ENCODE assay signal across 16 cellular contexts in genomic region chr3:32395451-32395970, GRCh38. TPM values are rescaled to one million over a fixed set of nuclear protein-coding genes. Genes with fewer than 3 reads are reported as not detected.
DNase-seq lines count a peak whose midpoint lies in the region; ATAC-seq and TF ChIP-seq lines count a peak whose summit lies in the region.
"Had no signal": no experiment of that assay in that cellular context is flagged by ENCODE, and none has a peak within 500 bp of the region (broad histone marks: within the 10 kb centered on the region; RNA-seq: fewer than 3 reads in every experiment).

No MANE protein-coding gene starts in this region.

- POLR2A ChIA-PET in OCI-LY7 (lab: Charles Lee): no interaction called here

- intact Hi-C loops in OCI-LY7 (cut with micrococcal nuclease; ENCODE audit: unreplicated experiment) (no loop called here), spleen (cut with DNase I; ENCODE audit: low total_unique reads) (no loop called here), Right ventricle myocardium superior (cut with DNase I) (no loop called here)
- intact Hi-C loops in dendritic cell treated with granulocyte-macrophage colony-stimulating factor and Interleukin-4, amounts not matched to agents 40 ng/mL and 50 ng/mL, for 4 days (cut with micrococcal nuclease): loop anchor here (10.0 kb wide), 1 partner anchor 179 kb away; the partner anchor contains the start of gene DYNC1LI1

- H2AFZ ChIP-seq in OCI-LY7 (ENCODE audit: low read length): no peak overlapping the region

- no peak for TF ChIP-seq POLR2A in spleen (IDR thresholded peaks at IDR 0.05)

- peak in 1 of 2 donors; percentile 7 for ATAC-seq in activated T-cell treated with anti-CD3 and anti-CD28 coated beads, Interleukin-2, amount 50 U/mL, for 72 hours (replicated peaks in 1 of 2)
- ATAC-seq in GM18868 (IDR thresholded peaks at IDR 0.05; ENCODE audit: unreplicated experiment) (no peak), Right ventricle myocardium superior (ENCODE audit: poor library complexity) (no peak), HG03280 (IDR thresholded peaks at IDR 0.05; ENCODE audit: unreplicated experiment) (no peak)
- ATAC-seq: left ventricle myocardium superior had no signal

- H3K36me3 Mint-ChIP-seq in activated T-cell treated with anti-CD3 and anti-CD28 coated beads, Interleukin-2, amount 50 U/mL, for 72 hours (ENCODE audit: insufficient read depth in 2 of 2): peaks cover 5 to 6% of the 10 kb centered on the region in 2 donors
- H3K36me3 Mint-ChIP-seq in dendritic cell treated with granulocyte-macrophage colony-stimulating factor and Interleukin-4, amounts not matched to agents 40 ng/mL and 50 ng/mL, for 4 days (ENCODE audit: low read depth): peaks cover 38% of the 10 kb centered on the region

- H3K9me3 ChIP-seq in OCI-LY7 (ENCODE audit: low read length) (no peaks in the 10 kb centered on the region), spleen (no peaks in the 10 kb centered on the region)

- CTCF ChIA-PET in OCI-LY7 (lab: Charles Lee; ENCODE audit: unreplicated experiment): no interaction called here

- 37 to 61% (median 57%) methylated on average over 2 of the region's 2 CpGs for WGBS in spleen, 5 donors

- TF ChIP-seq CTCF in OCI-LY7 (conservative IDR thresholded peaks at IDR 0.05; ENCODE audit: low read length) (no peak), spleen (IDR thresholded peaks at IDR 0.05 in 8 of 11, conservative IDR thresholded peaks at IDR 0.05 in 3 of 11) (no peak)

- H3K9me2 ChIP-seq in OCI-LY7 (ENCODE audit: insufficient read depth, low read length): no peaks in the 10 kb centered on the region

- H3K27ac Mint-ChIP-seq in activated T-cell treated with anti-CD3 and anti-CD28 coated beads, Interleukin-2, amount 50 U/mL, for 72 hours: peak overlapping the region; percentile 85
- H3K27ac Mint-ChIP-seq in dendritic cell treated with granulocyte-macrophage colony-stimulating factor and Interleukin-4, amounts not matched to agents 40 ng/mL and 50 ng/mL, for 4 days: peak overlapping the region; percentile 98

- no peaks in the 10 kb centered on the region for H4K20me1 ChIP-seq in OCI-LY7 (ENCODE audit: insufficient read depth, low read length)

- peaks cover 72% of the 10 kb centered on the region for H3K4me1 Mint-ChIP-seq in activated T-cell treated with anti-CD3 and anti-CD28 coated beads, Interleukin-2, amount 50 U/mL, for 72 hours (ENCODE audit: low read depth)
- H3K4me1 Mint-ChIP-seq in dendritic cell treated with granulocyte-macrophage colony-stimulating factor and Interleukin-4, amounts not matched to agents 40 ng/mL and 50 ng/mL, for 4 days (ENCODE audit: low read depth): peaks cover 82% of the 10 kb centered on the region

- peaks cover 11% of the 10 kb centered on the region; the same call in 1 of the 2 replicates for H3K79me2 ChIP-seq in OCI-LY7 (ENCODE audit: insufficient read depth, low read depth, low read length)

- no peak overlapping the region for H3K4me3 ChIP-seq in OCI-LY7 (ENCODE audit: low read depth, low read length, poor library complexity, severe bottlenecking)
- no peak overlapping the region for H3K4me3 ChIP-seq in spleen

- H3K27ac ChIP-seq in OCI-LY7 (ENCODE audit: low read depth, low read length, poor library complexity, severe bottlenecking): no peak overlapping the region
- peak overlapping the region in 5 of 8 donors; percentile 26 to 97 (median 96) for H3K27ac ChIP-seq in spleen
- H3K27ac ChIP-seq: brain microvascular endothelial cell, HL-60 had no signal

- no peaks in the 10 kb centered on the region for H3K27me3 Mint-ChIP-seq in activated T-cell treated with anti-CD3 and anti-CD28 coated beads, Interleukin-2, amount 50 U/mL, for 72 hours (ENCODE audit: low read depth)
- no peaks in the 10 kb centered on the region for H3K27me3 Mint-ChIP-seq in dendritic cell treated with granulocyte-macrophage colony-stimulating factor and Interleukin-4, amounts not matched to agents 40 ng/mL and 50 ng/mL, for 4 days

- no peak overlapping the region for H3K4me2 ChIP-seq in OCI-LY7 (ENCODE audit: low read length)

- H3K9me3 Mint-ChIP-seq in activated T-cell treated with anti-CD3 and anti-CD28 coated beads, Interleukin-2, amount 50 U/mL, for 72 hours: no peaks in the 10 kb centered on the region
- no peaks in the 10 kb centered on the region for H3K9me3 Mint-ChIP-seq in dendritic cell treated with granulocyte-macrophage colony-stimulating factor and Interleukin-4, amounts not matched to agents 40 ng/mL and 50 ng/mL, for 4 days

- H3K36me3 ChIP-seq in OCI-LY7 (ENCODE audit: insufficient read depth, low read length): no peaks in the 10 kb centered on the region; the same call in 1 of the 2 replicates
- H3K36me3 ChIP-seq in spleen: no peaks in the 10 kb centered on the region
- H3K36me3 ChIP-seq: brain microvascular endothelial cell had no signal

- H3K4me1 ChIP-seq in OCI-LY7 (ENCODE audit: insufficient read depth, low read length, poor library complexity, severe bottlenecking) (peaks cover 47% of the 10 kb centered on the region), spleen (peaks cover 20 to 94% (median 76%) of the 10 kb centered on the region in 6 donors)

- peak overlapping the region in 1 of 2 donors; percentile 99 for H3K4me3 Mint-ChIP-seq in activated T-cell treated with anti-CD3 and anti-CD28 coated beads, Interleukin-2, amount 50 U/mL, for 72 hours
- H3K4me3 Mint-ChIP-seq in dendritic cell treated with granulocyte-macrophage colony-stimulating factor and Interleukin-4, amounts not matched to agents 40 ng/mL and 50 ng/mL, for 4 days: no peak overlapping the region

- no peak for DNase-seq in activated T-cell treated with anti-CD3 and anti-CD28 coated beads, Interleukin-2, amount 50 U/mL, for 72 hours
- no peak for DNase-seq in activated T-cell treated with anti-CD3 and anti-CD28 coated beads, Interleukin-2, amount 50 U/mL, for 48 hours
- DNase-seq in OCI-LY7 (ENCODE audit: low spot score) (no peak), spleen (no peak), Right ventricle myocardium superior (no peak)
- DNase-seq: brain microvascular endothelial cell; KG1; left ventricle myocardium superior; NCI-H1105; stimulated activated CD4-positive, alpha-beta T cell treated with anti-CD3 and anti-CD28 coated beads, Interleukin-12 subunit alpha, Interleukin-12 subunit beta, amount 100 ng/mL, for 4 hours; substantia nigra; SW 1271 had no signal

- no peaks in the 10 kb centered on the region for H3K27me3 ChIP-seq in spleen (replicated peaks in 1 of 7)
- H3K27me3 ChIP-seq: brain microvascular endothelial cell had no signal

- BruUV-seq in OCI-LY7 (replicated peaks; lab: Mats Ljungman, UMichigan): TSS peak; percentile 61

RNA-seq across cellular contexts. Expression of gene CMTM7, which starts 3.9 kb away (rescaled TPM):
- 10 to 100 TPM; 61.0 to 72.3 TPM for total RNA-seq in activated T-cell treated with anti-CD3 and anti-CD28 coated beads, Interleukin-2, amount 50 U/mL, for 72 hours
- total RNA-seq in OCI-LY7 (2014; rRNA removed; shearing (Covaris generic)): 13.2 and 16.0 TPM in 2 replicates
- total RNA-seq in OCI-LY7 (2022) (19.0 TPM in 2 replicates), spleen (10 to 100 TPM; 42.4 to 92.0 (median 48.6) TPM), Right ventricle myocardium superior (2.7 TPM)
- 10 to 100 TPM; 27.6 to 38.3 (median 32.8) TPM for polyA plus RNA-seq in spleen
